Comparison of ENCODE assay signal across 1 cellular context in genomic region chr19:43380771-43381386, GRCh38.
TF ChIP-seq lines count a peak whose summit lies in the region.

No MANE protein-coding gene starts in this region.

TF ChIP-seq in H1, 55 proteins besides CTCF, POLR2A, EP300 and RAD21:
- TF ChIP-seq SP2 (IDR thresholded peaks at IDR 0.05; ENCODE audit: low read length) (no peak), ATF3 (IDR thresholded peaks at IDR 0.05; ENCODE audit: insufficient read depth, low read depth, low read length) (no peak), CTBP2 (IDR thresholded peaks at IDR 0.05; ENCODE audit: borderline replicate concordance, insufficient read depth, insufficient read length, low read length) (no peak), GABPA (IDR thresholded peaks at IDR 0.05; ENCODE audit: borderline replicate concordance, insufficient read depth, low read length) (no peak), EZH2 (IDR thresholded peaks at IDR 0.05; ENCODE audit: low read depth, low read length, severe bottlenecking) (no peak), TCF12 (IDR thresholded peaks at IDR 0.05; ENCODE audit: low read depth, low read length) (no peak), BACH1 (IDR thresholded peaks at IDR 0.05; ENCODE audit: low read length) (no peak), CEBPB (IDR thresholded peaks at IDR 0.05; ENCODE audit: low read depth, low read length) (no peak), HDAC2 (IDR thresholded peaks at IDR 0.05; ENCODE audit: borderline replicate concordance in 1 of 2, low read depth in 2 of 2, low read length in 2 of 2) (no peak), ASH2L (IDR thresholded peaks at IDR 0.05; ENCODE audit: low read length) (no peak), CREB1 (IDR thresholded peaks at IDR 0.05) (no peak), NANOG (IDR thresholded peaks at IDR 0.05; ENCODE audit: insufficient read depth, low read depth, low read length, poor library complexity, severe bottlenecking) (no peak), NRF1 (IDR thresholded peaks at IDR 0.05; ENCODE audit: low read depth, low read length) (no peak), CHD2 (IDR thresholded peaks at IDR 0.05; ENCODE audit: low read length) (no peak), HDAC6 (IDR thresholded peaks at IDR 0.05; ENCODE audit: low read depth, low read length) (no peak), USF2 (IDR thresholded peaks at IDR 0.05; ENCODE audit: low read length) (no peak), TEAD4 (IDR thresholded peaks at IDR 0.05; ENCODE audit: low read depth, low read length) (no peak), RXRA (IDR thresholded peaks at IDR 0.05; ENCODE audit: insufficient read depth, low read depth, low read length) (no peak), SAP30 (IDR thresholded peaks at IDR 0.05; ENCODE audit: insufficient read depth, insufficient replicate concordance, low read length) (no peak)
